In the genomic region with DNA sequence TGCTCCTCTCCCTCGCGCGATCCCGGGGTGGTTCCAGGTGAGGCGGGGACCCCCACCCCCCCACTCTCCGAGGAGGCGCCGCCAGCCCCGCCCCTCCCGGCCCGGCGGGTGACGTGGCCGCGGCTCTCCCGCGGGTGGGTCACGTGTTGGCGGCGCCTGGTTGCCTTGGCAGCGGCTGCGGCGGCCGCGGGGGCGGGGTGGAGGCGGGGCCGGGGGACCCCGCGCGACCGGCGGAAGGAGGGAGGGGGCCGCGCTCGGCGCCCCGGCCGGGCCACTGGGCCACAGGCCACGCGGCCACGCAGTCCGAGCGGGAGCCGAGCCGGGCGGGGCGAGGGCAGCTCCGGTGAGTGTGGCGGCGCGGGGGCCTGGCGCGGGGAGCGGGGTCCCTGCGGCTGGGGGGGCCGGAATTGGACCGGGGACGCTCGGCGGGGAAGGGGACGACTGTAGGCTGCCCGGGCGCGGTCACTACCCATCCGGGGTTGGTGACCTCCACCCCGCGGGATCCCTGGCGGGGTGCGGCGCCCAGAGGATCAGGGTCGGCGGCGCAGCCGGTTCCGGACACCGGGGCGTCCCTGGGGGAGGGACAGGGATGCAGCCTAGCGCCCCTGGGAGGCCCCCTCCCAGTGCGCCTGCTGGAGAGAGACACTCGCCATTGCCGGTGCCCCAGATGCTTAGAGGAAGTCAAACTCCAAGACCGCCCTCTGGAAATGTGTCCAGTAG, we compare ENCODE assay signal across 7 cellular contexts. TPM values are rescaled to one million over a fixed set of nuclear protein-coding genes. Genes with fewer than 3 reads are reported as not detected.
DNase-seq lines count a peak whose midpoint lies in the region; ATAC-seq and TF ChIP-seq lines count a peak whose summit lies in the region.

TSS of gene ORAI2 (plus strand) at position 257 of the 720 bp plus-strand sequence. CDS start 5,382 bp downstream, outside the sequence.

- DNase-seq in GM13977 (ENCODE audit: low spot score) (peak; percentile 93), NCI-H2107 treated with DMSO at 0.1 percent for 48 hours (lab: John Stamatoyannopoulos, UW; ENCODE audit: unreplicated experiment) (peak; percentile 24), cerebellum (ENCODE audit: low spot score) (peak; percentile 85), kidney tubule cell (ENCODE audit: low spot score) (peak; percentile 75)
- DNase-seq in activated CD4-positive, alpha-beta T cell treated with anti-CD3 and anti-CD28 coated beads for 24 hours (ENCODE audit: low read depth in 2 of 2), result peak; percentile 78 to 80
- peak; percentile 79 to 83 for DNase-seq in stimulated activated CD4-positive, alpha-beta T cell treated with anti-CD3 and anti-CD28 coated beads, Interleukin-1b, Interleukin-23, amount 100 ng/mL, for 1 hour (ENCODE audit: low read depth in 2 of 2)

- ATAC-seq in HG02623 (IDR thresholded peaks at IDR 0.05; ENCODE audit: unreplicated experiment), result peak; percentile 69

- TF ChIP-seq CTCF in GM13977 (IDR thresholded peaks at IDR 0.05; ENCODE audit: extremely low read depth, insufficient read depth, missing control alignments), result no peak

- in situ Hi-C loops in GM13977 (cut with MboI; ENCODE audit: low pct_unique_long_range_greater_than_20kb, low sequenced_read_pairs, unreplicated experiment), result no loop called here

RNA-seq across cellular contexts. Expression of gene ORAI2, which starts in this region (rescaled TPM):
- 29.8 TPM for total RNA-seq in cerebellum

Comparison
In these comparisons a context has a peak if more than half of its experiments do, and no peak if none do; other contexts are left out.
1. Peak in every context shown above with its lines: DNase-seq and ATAC-seq.
2. DNase-seq: peak in every context shown above with its lines; median percentile 93 in GM13977; 85 in cerebellum; 81 in stimulated activated CD4-positive, alpha-beta T cell treated with anti-CD3 and anti-CD28 coated beads, Interleukin-1b, Interleukin-23, amount 100 ng/mL, for 1 hour; 79 in activated CD4-positive, alpha-beta T cell treated with anti-CD3 and anti-CD28 coated beads for 24 hours; 75 in kidney tubule cell; 24 in NCI-H2107 treated with DMSO at 0.1 percent for 48 hours.